ENCODE assay signal across 1 cellular context in the genomic region with DNA sequence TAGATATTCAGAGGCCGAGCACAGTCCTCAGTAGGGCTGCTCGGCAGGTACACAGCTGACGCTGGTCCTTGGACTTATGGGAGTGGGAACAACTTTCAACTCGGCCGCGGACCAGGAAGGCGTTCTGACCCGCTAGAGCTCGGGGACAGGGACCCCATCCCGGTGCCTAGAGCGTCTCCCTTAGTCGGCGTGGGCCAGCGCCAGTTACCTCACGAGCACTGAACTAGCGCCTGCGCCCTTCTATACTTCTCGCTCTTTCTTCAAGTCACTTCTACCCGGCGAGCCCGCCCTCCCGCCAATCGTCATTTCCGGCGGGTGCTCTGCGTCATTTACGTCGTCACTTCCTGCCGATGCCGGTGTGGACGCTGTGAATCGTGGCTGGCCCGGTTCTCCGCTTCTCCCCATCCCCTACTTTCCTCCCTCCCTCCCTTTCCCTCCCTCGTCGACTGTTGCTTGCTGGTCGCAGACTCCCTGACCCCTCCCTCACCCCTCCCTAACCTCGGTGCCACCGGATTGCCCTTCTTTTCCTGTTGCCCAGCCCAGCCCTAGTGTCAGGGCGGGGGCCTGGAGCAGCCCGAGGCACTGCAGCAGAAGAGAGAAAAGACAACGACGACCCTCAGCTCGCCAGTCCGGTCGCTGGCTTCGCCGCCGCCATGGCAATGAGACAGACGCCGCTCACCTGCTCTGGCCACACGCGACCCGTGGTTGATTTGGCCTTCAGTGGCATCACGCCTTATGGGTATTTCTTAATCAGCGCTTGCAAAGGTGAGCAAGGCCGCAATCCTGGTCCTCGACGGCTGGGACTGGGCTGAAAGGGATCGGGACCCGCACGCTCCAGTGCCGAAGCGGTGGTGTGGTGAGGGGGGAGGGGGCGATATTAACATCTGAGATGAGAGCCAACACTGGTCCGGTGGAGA.
TF ChIP-seq lines count a peak whose summit lies in the region.

A gene with protein sequence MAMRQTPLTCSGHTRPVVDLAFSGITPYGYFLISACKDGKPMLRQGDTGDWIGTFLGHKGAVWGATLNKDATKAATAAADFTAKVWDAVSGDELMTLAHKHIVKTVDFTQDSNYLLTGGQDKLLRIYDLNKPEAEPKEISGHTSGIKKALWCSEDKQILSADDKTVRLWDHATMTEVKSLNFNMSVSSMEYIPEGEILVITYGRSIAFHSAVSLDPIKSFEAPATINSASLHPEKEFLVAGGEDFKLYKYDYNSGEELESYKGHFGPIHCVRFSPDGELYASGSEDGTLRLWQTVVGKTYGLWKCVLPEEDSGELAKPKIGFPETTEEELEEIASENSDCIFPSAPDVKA (plus strand): TSS at position 333 of the 917 bp plus-strand sequence. CDS start 321 bp downstream, at position 654.

TF ChIP-seq in K562, 482 proteins besides CTCF, POLR2A, EP300 and RAD21 (continued from another document and continues in another):
- TF ChIP-seq NFIC (IDR thresholded peaks at IDR 0.05) (0 out of 2 replicates have a peak, but pooled peaks have one; percentile 8), SUPT5H (IDR thresholded peaks at IDR 0.05) (peak; percentile 92), TBL1XR1 (IDR thresholded peaks at IDR 0.05; ENCODE audit: low read length in 2 of 2) (peak in 1 of 2 experiments; percentile 35; a peak in 1 of 4 replicates), ZFX (CRISPR knock-in tag; IDR thresholded peaks at IDR 0.05) (peak; percentile 88), GTF2F1 (IDR thresholded peaks at IDR 0.05; ENCODE audit: low read depth, low read length) (0 out of 2 replicates have a peak, but pooled peaks have one; percentile 22), CBX2 (IDR thresholded peaks at IDR 0.05; ENCODE audit: insufficient read depth, low read length, poor library complexity, severe bottlenecking) (no peak), POLR2G (IDR thresholded peaks at IDR 0.05; ENCODE audit: low read depth, low read length) (peak; percentile 95), HDAC1 (IDR thresholded peaks at IDR 0.05) (peak in 1 of 2 experiments; percentile 80; a peak in 1 of 4 replicates), NR2C2 (CRISPR knock-in tag; IDR thresholded peaks at IDR 0.05) (no peak), NR2C2 (tag; IDR thresholded peaks at IDR 0.05) (peak; percentile 37; the same call in 1 of the 2 replicates), KHSRP (IDR thresholded peaks at IDR 0.05) (no peak), C11orf30 (IDR thresholded peaks at IDR 0.05; ENCODE audit: low read depth) (peak; percentile 71), CBX3 (IDR thresholded peaks at IDR 0.05; ENCODE audit: borderline replicate concordance in 1 of 2, low read length in 2 of 2) (peak in 1 of 2 experiments; percentile 55; a peak in 1 of 3 replicates), GABPA (tag; conservative IDR thresholded peaks at IDR 0.05; ENCODE audit: low read depth) (peak; percentile 95), PML (IDR thresholded peaks at IDR 0.05; ENCODE audit: low read length) (peak; percentile 69), YY1 (IDR thresholded peaks at IDR 0.05; ENCODE audit: borderline replicate concordance in 1 of 3, control insufficient read depth in 1 of 3, extremely low read depth in 1 of 3, insufficient read depth in 3 of 3, insufficient read length in 1 of 3, insufficient replicate concordance in 2 of 3, low read depth in 1 of 3, low read length in 2 of 3) (peak in 1 of 3 experiments; percentile 50), TAF1 (IDR thresholded peaks at IDR 0.05; ENCODE audit: control insufficient read depth, extremely low read depth, insufficient read depth, low read length, severe bottlenecking) (peak; percentile 82), FOXK2 (conservative IDR thresholded peaks at IDR 0.05 in 1 of 2, IDR thresholded peaks at IDR 0.05 in 1 of 2; ENCODE audit: low read depth in 2 of 2) (peak in 1 of 2 experiments; percentile 27; a peak in 2 of 4 replicates), ZBTB1 (CRISPR knock-in tag; IDR thresholded peaks at IDR 0.05; ENCODE audit: borderline replicate concordance, low read depth) (0 out of 2 replicates have a peak, but pooled peaks have one; percentile 51), POLR2H (tag; IDR thresholded peaks at IDR 0.05; ENCODE audit: low read depth) (peak; percentile 84), TEAD1 (CRISPR knock-in tag; IDR thresholded peaks at IDR 0.05) (0 out of 4 replicates have a peak, but pooled peaks of 1 of the 2 experiments have one; percentile 52), MCM2 (IDR thresholded peaks at IDR 0.05; ENCODE audit: low read depth) (no peak), NCOA6 (IDR thresholded peaks at IDR 0.05) (0 out of 2 replicates have a peak, but pooled peaks have one; percentile 29), GABPB2 (CRISPR knock-in tag; conservative IDR thresholded peaks at IDR 0.05) (no peak), DACH1 (IDR thresholded peaks at IDR 0.05; ENCODE audit: partially characterized antibody) (peak; percentile 17), CREB1 (IDR thresholded peaks at IDR 0.05) (peak; percentile 96), CREB1 (CRISPR knock-in tag; IDR thresholded peaks at IDR 0.05) (peak; percentile 94), CREM (IDR thresholded peaks at IDR 0.05; ENCODE audit: low read depth) (peak; percentile 98), TCF7 (IDR thresholded peaks at IDR 0.05; ENCODE audit: borderline replicate concordance) (no peak)
- TF ChIP-seq, protein P1, sequence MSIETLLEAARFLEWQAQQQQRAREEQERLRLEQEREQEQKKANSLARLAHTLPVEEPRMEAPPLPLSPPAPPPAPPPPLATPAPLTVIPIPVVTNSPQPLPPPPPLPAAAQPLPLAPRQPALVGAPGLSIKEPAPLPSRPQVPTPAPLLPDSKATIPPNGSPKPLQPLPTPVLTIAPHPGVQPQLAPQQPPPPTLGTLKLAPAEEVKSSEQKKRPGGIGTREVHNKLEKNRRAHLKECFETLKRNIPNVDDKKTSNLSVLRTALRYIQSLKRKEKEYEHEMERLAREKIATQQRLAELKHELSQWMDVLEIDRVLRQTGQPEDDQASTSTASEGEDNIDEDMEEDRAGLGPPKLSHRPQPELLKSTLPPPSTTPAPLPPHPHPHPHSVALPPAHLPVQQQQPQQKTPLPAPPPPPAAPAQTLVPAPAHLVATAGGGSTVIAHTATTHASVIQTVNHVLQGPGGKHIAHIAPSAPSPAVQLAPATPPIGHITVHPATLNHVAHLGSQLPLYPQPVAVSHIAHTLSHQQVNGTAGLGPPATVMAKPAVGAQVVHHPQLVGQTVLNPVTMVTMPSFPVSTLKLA (conservative IDR thresholded peaks at IDR 0.05) = peak in 1 of 2 experiments; percentile 65; a peak in 3 of 4 replicates
- TF ChIP-seq, protein P2, sequence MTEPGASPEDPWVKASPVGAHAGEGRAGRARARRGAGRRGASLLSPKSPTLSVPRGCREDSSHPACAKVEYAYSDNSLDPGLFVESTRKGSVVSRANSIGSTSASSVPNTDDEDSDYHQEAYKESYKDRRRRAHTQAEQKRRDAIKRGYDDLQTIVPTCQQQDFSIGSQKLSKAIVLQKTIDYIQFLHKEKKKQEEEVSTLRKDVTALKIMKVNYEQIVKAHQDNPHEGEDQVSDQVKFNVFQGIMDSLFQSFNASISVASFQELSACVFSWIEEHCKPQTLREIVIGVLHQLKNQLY (CRISPR knock-in tag; conservative IDR thresholded peaks at IDR 0.05) = no peak
- TF ChIP-seq, protein P3, sequence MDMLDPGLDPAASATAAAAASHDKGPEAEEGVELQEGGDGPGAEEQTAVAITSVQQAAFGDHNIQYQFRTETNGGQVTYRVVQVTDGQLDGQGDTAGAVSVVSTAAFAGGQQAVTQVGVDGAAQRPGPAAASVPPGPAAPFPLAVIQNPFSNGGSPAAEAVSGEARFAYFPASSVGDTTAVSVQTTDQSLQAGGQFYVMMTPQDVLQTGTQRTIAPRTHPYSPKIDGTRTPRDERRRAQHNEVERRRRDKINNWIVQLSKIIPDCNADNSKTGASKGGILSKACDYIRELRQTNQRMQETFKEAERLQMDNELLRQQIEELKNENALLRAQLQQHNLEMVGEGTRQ (CRISPR knock-in tag; IDR thresholded peaks at IDR 0.05) = no peak
- TF ChIP-seq, protein P4, sequence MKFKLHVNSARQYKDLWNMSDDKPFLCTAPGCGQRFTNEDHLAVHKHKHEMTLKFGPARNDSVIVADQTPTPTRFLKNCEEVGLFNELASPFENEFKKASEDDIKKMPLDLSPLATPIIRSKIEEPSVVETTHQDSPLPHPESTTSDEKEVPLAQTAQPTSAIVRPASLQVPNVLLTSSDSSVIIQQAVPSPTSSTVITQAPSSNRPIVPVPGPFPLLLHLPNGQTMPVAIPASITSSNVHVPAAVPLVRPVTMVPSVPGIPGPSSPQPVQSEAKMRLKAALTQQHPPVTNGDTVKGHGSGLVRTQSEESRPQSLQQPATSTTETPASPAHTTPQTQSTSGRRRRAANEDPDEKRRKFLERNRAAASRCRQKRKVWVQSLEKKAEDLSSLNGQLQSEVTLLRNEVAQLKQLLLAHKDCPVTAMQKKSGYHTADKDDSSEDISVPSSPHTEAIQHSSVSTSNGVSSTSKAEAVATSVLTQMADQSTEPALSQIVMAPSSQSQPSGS (CRISPR knock-in tag; IDR thresholded peaks at IDR 0.05) = no peak
- TF ChIP-seq, protein P5, sequence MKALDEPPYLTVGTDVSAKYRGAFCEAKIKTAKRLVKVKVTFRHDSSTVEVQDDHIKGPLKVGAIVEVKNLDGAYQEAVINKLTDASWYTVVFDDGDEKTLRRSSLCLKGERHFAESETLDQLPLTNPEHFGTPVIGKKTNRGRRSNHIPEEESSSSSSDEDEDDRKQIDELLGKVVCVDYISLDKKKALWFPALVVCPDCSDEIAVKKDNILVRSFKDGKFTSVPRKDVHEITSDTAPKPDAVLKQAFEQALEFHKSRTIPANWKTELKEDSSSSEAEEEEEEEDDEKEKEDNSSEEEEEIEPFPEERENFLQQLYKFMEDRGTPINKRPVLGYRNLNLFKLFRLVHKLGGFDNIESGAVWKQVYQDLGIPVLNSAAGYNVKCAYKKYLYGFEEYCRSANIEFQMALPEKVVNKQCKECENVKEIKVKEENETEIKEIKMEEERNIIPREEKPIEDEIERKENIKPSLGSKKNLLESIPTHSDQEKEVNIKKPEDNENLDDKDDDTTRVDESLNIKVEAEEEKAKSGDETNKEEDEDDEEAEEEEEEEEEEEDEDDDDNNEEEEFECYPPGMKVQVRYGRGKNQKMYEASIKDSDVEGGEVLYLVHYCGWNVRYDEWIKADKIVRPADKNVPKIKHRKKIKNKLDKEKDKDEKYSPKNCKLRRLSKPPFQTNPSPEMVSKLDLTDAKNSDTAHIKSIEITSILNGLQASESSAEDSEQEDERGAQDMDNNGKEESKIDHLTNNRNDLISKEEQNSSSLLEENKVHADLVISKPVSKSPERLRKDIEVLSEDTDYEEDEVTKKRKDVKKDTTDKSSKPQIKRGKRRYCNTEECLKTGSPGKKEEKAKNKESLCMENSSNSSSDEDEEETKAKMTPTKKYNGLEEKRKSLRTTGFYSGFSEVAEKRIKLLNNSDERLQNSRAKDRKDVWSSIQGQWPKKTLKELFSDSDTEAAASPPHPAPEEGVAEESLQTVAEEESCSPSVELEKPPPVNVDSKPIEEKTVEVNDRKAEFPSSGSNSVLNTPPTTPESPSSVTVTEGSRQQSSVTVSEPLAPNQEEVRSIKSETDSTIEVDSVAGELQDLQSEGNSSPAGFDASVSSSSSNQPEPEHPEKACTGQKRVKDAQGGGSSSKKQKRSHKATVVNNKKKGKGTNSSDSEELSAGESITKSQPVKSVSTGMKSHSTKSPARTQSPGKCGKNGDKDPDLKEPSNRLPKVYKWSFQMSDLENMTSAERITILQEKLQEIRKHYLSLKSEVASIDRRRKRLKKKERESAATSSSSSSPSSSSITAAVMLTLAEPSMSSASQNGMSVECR (CRISPR knock-in tag; IDR thresholded peaks at IDR 0.05) = peak; percentile 61; the same call in 1 of the 2 replicates
- TF ChIP-seq, protein P6, sequence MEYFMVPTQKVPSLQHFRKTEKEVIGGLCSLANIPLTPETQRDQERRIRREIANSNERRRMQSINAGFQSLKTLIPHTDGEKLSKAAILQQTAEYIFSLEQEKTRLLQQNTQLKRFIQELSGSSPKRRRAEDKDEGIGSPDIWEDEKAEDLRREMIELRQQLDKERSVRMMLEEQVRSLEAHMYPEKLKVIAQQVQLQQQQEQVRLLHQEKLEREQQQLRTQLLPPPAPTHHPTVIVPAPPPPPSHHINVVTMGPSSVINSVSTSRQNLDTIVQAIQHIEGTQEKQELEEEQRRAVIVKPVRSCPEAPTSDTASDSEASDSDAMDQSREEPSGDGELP (CRISPR knock-in tag; IDR thresholded peaks at IDR 0.05; ENCODE audit: borderline replicate concordance) = peak; percentile 59; the same call in 1 of the 2 replicates
- TF ChIP-seq, protein P7, sequence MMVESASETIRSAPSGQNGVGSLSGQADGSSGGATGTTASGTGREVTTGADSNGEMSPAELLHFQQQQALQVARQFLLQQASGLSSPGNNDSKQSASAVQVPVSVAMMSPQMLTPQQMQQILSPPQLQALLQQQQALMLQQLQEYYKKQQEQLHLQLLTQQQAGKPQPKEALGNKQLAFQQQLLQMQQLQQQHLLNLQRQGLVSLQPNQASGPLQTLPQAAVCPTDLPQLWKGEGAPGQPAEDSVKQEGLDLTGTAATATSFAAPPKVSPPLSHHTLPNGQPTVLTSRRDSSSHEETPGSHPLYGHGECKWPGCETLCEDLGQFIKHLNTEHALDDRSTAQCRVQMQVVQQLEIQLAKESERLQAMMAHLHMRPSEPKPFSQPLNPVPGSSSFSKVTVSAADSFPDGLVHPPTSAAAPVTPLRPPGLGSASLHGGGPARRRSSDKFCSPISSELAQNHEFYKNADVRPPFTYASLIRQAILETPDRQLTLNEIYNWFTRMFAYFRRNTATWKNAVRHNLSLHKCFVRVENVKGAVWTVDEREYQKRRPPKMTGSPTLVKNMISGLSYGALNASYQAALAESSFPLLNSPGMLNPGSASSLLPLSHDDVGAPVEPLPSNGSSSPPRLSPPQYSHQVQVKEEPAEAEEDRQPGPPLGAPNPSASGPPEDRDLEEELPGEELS (CRISPR knock-in tag; IDR thresholded peaks at IDR 0.05; ENCODE audit: borderline replicate concordance) = no peak
- TF ChIP-seq, protein P8, sequence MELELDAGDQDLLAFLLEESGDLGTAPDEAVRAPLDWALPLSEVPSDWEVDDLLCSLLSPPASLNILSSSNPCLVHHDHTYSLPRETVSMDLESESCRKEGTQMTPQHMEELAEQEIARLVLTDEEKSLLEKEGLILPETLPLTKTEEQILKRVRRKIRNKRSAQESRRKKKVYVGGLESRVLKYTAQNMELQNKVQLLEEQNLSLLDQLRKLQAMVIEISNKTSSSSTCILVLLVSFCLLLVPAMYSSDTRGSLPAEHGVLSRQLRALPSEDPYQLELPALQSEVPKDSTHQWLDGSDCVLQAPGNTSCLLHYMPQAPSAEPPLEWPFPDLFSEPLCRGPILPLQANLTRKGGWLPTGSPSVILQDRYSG (tag; conservative IDR thresholded peaks at IDR 0.05; ENCODE audit: low read depth) = 0 out of 2 replicates have a peak, but pooled peaks have one; percentile 41
